13 cellular contexts compared by ENCODE assay signal in the genomic region with DNA sequence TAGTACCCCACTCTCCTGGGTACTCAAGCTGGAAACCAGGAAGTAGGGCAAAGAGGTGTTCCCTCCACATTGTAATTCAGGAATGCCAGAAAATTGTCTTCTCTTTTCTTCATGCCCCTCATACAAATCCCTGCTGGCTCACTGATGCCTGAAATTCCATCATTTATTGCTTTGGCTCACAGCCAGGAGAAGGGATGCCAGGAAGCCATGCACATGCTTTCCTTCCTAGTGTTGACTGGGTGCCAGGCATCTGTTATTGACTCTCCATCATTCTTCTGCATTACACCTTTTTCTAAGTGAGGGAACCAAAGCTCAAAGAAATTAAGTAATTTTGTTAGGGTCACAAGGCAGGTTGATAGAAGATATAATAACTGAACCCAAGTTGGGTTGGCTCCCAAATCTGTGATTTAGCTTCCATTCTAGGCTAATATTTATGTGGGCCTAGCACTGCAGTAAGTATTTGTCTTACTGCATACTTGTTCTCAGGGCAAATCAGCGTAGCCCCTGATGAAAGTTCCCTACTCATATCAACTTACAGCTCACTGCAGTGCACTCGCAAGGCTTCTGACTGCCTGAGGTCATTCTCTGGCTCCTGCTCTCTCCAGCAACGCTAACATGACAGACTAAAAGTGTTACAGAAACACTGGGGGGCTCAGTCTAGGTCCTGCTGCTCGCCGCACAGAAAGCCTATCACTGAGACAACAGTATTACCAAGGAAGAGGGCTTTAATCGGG.
DNase-seq lines count a peak whose midpoint lies in the region; ATAC-seq lines count a peak whose summit lies in the region.
"Had no signal": no experiment of that assay in that cellular context is flagged by ENCODE, and none has a peak within 500 bp of the region (broad histone marks: within the 10 kb centered on the region; RNA-seq: fewer than 3 reads in every experiment).

No MANE protein-coding gene starts in this region.

- H3K27ac ChIP-seq in right cardiac atrium (ENCODE audit: low read length) = no peak overlapping the region
- H3K27ac ChIP-seq: 22Rv1, brain microvascular endothelial cell, skin epidermis had no signal

- no peaks in the 10 kb centered on the region for H3K27me3 ChIP-seq in right cardiac atrium (ENCODE audit: control insufficient read depth, insufficient read depth)
- H3K27me3 ChIP-seq: brain microvascular endothelial cell had no signal

- DNase-seq in DMS 273 (lab: John Stamatoyannopoulos, UW; ENCODE audit: unreplicated experiment) (peak; percentile 45), DMS 273 treated with DMSO at 0.1 percent for 48 hours (lab: John Stamatoyannopoulos, UW) (no peak), NCI-H69 (lab: John Stamatoyannopoulos, UW) (peak; percentile 29), right cardiac atrium (no peak), sciatic nerve (ENCODE audit: low spot score) (no peak), 8988T (no peak), cerebellum (ENCODE audit: low spot score) (no peak), NOMO-1 treated with dmso at 0.1 percent for 144 hours (lab: John Stamatoyannopoulos, UW; ENCODE audit: unreplicated experiment) (no peak)
- DNase-seq: activated CD4-positive, alpha-beta T cell treated with anti-CD3 and anti-CD28 coated beads, Interleukin-2, amount 10 ng/mL, durations not matched to agents 7 days and 5 days; brain microvascular endothelial cell had no signal

- ATAC-seq in right cardiac atrium (peak; percentile 34 to 50), sciatic nerve (peak; percentile 38)

- H3K9me3 ChIP-seq in right cardiac atrium (ENCODE audit: control insufficient read depth, low read length) = no peaks in the 10 kb centered on the region
- H3K9me3 ChIP-seq: thoracic aorta had no signal

- intact Hi-C loops in right cardiac atrium (cut with DNase I) (no loop called here), sciatic nerve (cut with DNase I) (no loop called here)

- H3K4me1 ChIP-seq in right cardiac atrium (ENCODE audit: control insufficient read depth, insufficient read depth, low read length) = no peaks in the 10 kb centered on the region

- 46% methylated on average over 6 of the region's 6 CpGs for WGBS in right cardiac atrium

- no peak overlapping the region for H3K4me3 ChIP-seq in right cardiac atrium (ENCODE audit: low read length)
- H3K4me3 ChIP-seq: skin epidermis, thoracic aorta had no signal

Comparison
In these comparisons a context has a peak if more than half of its experiments do, and no peak if none do; other contexts are left out.
1. DNase-seq: peak in DMS 273 (single experiment) and NCI-H69 (single experiment); none in DMS 273 treated with DMSO at 0.1 percent for 48 hours (single experiment), right cardiac atrium (0 of 3), sciatic nerve (single experiment), 8988T (single experiment), cerebellum (single experiment) and NOMO-1 treated with dmso at 0.1 percent for 144 hours (single experiment).